In genomic region chr15:100183921-100184480, GRCh38 we compare ENCODE assay signal across 20 cellular contexts.
"Had no signal": no experiment of that assay in that cellular context is flagged by ENCODE, and none has a peak within 500 bp of the region (broad histone marks: within the 10 kb centered on the region; RNA-seq: fewer than 3 reads in every experiment).

No MANE protein-coding gene starts in this region.

- H3K27ac Mint-ChIP-seq: mesothelial cell of epicardium; natural killer cell; stimulated activated memory B cell treated with anti-CD40 and anti-IgM and Interleukin-4, amounts not matched to agents 10 μg/mL and 1 μg/mL and 100 μg/mL, for 72 hours; stimulated activated naive CD8-positive, alpha-beta T cell treated with anti-CD3 and anti-CD28 coated beads, Interleukin-15, Interleukin-2, amounts not matched to agents 100 ng/mL and 50 ng/mL, for 24 hours had no signal

- H3K36me3 Mint-ChIP-seq: natural killer cell; stimulated activated memory B cell treated with anti-CD40 and anti-IgM and Interleukin-4, amounts not matched to agents 10 μg/mL and 1 μg/mL and 100 μg/mL, for 72 hours had no signal

- H3K27me3 Mint-ChIP-seq: stimulated activated memory B cell treated with anti-CD40 and anti-IgM and Interleukin-4, amounts not matched to agents 10 μg/mL and 1 μg/mL and 100 μg/mL, for 72 hours; stimulated activated naive CD8-positive, alpha-beta T cell treated with anti-CD3 and anti-CD28 coated beads, Interleukin-15, Interleukin-2, amounts not matched to agents 100 ng/mL and 50 ng/mL, for 24 hours had no signal

- H3K27me3 ChIP-seq: esophagus squamous epithelium, gastroesophageal sphincter, right atrium auricular region, tibial artery, upper lobe of left lung had no signal

- H3K4me2 ChIP-seq: smooth muscle cell had no signal

- ATAC-seq: gastroesophageal sphincter, left colon, natural killer cell had no signal

- H3K9me3 ChIP-seq: esophagus squamous epithelium, gastroesophageal sphincter, right atrium auricular region, tibial artery, upper lobe of left lung had no signal

- H3K4me3 ChIP-seq: esophagus squamous epithelium, gastroesophageal sphincter, right atrium auricular region, smooth muscle cell, tibial artery, upper lobe of left lung had no signal

- H3K27ac ChIP-seq: esophagus squamous epithelium, gastroesophageal sphincter, right atrium auricular region, tibial artery, upper lobe of left lung had no signal

- H3K36me3 ChIP-seq: esophagus squamous epithelium, gastroesophageal sphincter, right atrium auricular region, tibial artery, upper lobe of left lung had no signal

- H3K4me3 Mint-ChIP-seq: mesothelial cell of epicardium; natural killer cell; neural crest cell; stimulated activated memory B cell treated with anti-CD40 and anti-IgM and Interleukin-4, amounts not matched to agents 10 μg/mL and 1 μg/mL and 100 μg/mL, for 72 hours; stimulated activated naive CD8-positive, alpha-beta T cell treated with anti-CD3 and anti-CD28 coated beads, Interleukin-15, Interleukin-2, amounts not matched to agents 100 ng/mL and 50 ng/mL, for 24 hours had no signal

- DNase-seq: central memory CD4-positive, alpha-beta T cell; cortex of kidney; effector memory CD4-positive, alpha-beta T cell; esophagus squamous epithelium; foreskin fibroblast; glutamatergic neuron; left colon; mammary epithelial cell; natural killer cell; posterior cingulate gyrus; stimulated activated CD4-positive, alpha-beta T cell treated with anti-CD3 and anti-CD28 coated beads, Interleukin-4, amount 100 ng/mL, for 1 hour; upper lobe of left lung had no signal

- H3K9me3 Mint-ChIP-seq: natural killer cell; stimulated activated naive CD8-positive, alpha-beta T cell treated with anti-CD3 and anti-CD28 coated beads, Interleukin-15, Interleukin-2, amounts not matched to agents 100 ng/mL and 50 ng/mL, for 24 hours had no signal

- H3K4me1 ChIP-seq: esophagus squamous epithelium, gastroesophageal sphincter, right atrium auricular region, tibial artery, upper lobe of left lung had no signal

- H3K4me1 Mint-ChIP-seq: natural killer cell; neural crest cell; stimulated activated memory B cell treated with anti-CD40 and anti-IgM and Interleukin-4, amounts not matched to agents 10 μg/mL and 1 μg/mL and 100 μg/mL, for 72 hours had no signal
